ENCODE assay signal across 8 cellular contexts in genomic region chr2:44479127-44479887, GRCh38.
DNase-seq lines count a peak whose midpoint lies in the region; ATAC-seq and TF ChIP-seq lines count a peak whose summit lies in the region.

No MANE protein-coding gene starts in this region.

- no peak overlapping the region for H3K27ac ChIP-seq in DND-41 (ENCODE audit: low read length)

- H3K4me1 Mint-ChIP-seq in activated CD4-positive, alpha-beta memory T cell treated with anti-CD3 and anti-CD28 coated beads, Interleukin-2, amount 10 ng/mL, durations not matched to agents 7 days and 5 days, result peaks cover 3% of the 10 kb centered on the region
- peaks cover 5% of the 10 kb centered on the region for H3K4me1 Mint-ChIP-seq in neural crest cell

- DNase-seq in DND-41 (peak; percentile 68), HT1080 (ENCODE audit: low read depth) (peak; percentile 78), NCI-H748 treated with DMSO at 0.1 percent for 48 hours (lab: John Stamatoyannopoulos, UW) (peak; percentile 84), fibroblast of pulmonary artery (ENCODE audit: low read depth) (peak; percentile 92), neural crest cell (ENCODE audit: low read depth, low spot score) (peak; percentile 32), UCSD-AML1 (lab: John Stamatoyannopoulos, UW; ENCODE audit: unreplicated experiment) (no peak)
- peak; percentile 32 for DNase-seq in activated CD4-positive, alpha-beta memory T cell treated with anti-CD3 and anti-CD28 coated beads, Interleukin-2, amount 10 ng/mL, durations not matched to agents 7 days and 5 days

- no peaks in the 10 kb centered on the region for H3K79me2 ChIP-seq in DND-41 (ENCODE audit: insufficient read depth, low read length)

- no peaks in the 10 kb centered on the region for H3K36me3 ChIP-seq in DND-41 (ENCODE audit: insufficient read depth, low read length)

- H3K4me3 ChIP-seq in DND-41 (ENCODE audit: low read depth in 1 of 2, low read length in 2 of 2) (no peak overlapping the region), fibroblast of pulmonary artery (replicated peaks; ENCODE audit: low read depth, low read length) (no peak overlapping the region)

- H3K4me1 ChIP-seq in DND-41 (ENCODE audit: insufficient read depth, low read length), result peaks cover 4% of the 10 kb centered on the region

- H4K20me1 ChIP-seq in DND-41 (ENCODE audit: insufficient read depth, low read length), result no peaks in the 10 kb centered on the region

- POLR2A ChIA-PET in activated CD4-positive, alpha-beta memory T cell treated with anti-CD3 and anti-CD28 coated beads, Interleukin-2, amount 10 ng/mL, durations not matched to agents 7 days and 5 days (lab: Charles Lee), result no interaction called here

- ATAC-seq in DND-41 (ENCODE audit: insufficient read depth, low read depth) (peak; percentile 99), GM21515 (IDR thresholded peaks at IDR 0.05; ENCODE audit: unreplicated experiment) (peak; percentile 94)

- H3K27ac Mint-ChIP-seq in activated CD4-positive, alpha-beta memory T cell treated with anti-CD3 and anti-CD28 coated beads, Interleukin-2, amount 10 ng/mL, durations not matched to agents 7 days and 5 days, result no peak overlapping the region
- no peak overlapping the region for H3K27ac Mint-ChIP-seq in neural crest cell (ENCODE audit: unreplicated experiment)

- no peaks in the 10 kb centered on the region for H3K9me3 ChIP-seq in DND-41 (ENCODE audit: insufficient read depth, low read length, severe bottlenecking)

- TF ChIP-seq CTCF in DND-41 (IDR thresholded peaks at IDR 0.05; ENCODE audit: borderline replicate concordance, extremely low read depth, low read length, poor library complexity, severe bottlenecking) (peak; percentile 100), fibroblast of pulmonary artery (IDR thresholded peaks at IDR 0.05; ENCODE audit: low read length, missing control alignments) (no peak), neural crest cell (conservative IDR thresholded peaks at IDR 0.05) (peak; percentile 100)

- H3K9ac ChIP-seq in DND-41 (ENCODE audit: low read depth, low read length), result no peak overlapping the region

- H3K4me2 ChIP-seq in DND-41 (ENCODE audit: insufficient read depth, low read length), result no peak overlapping the region; the same call in 1 of the 2 replicates

- H3K27me3 ChIP-seq in DND-41 (ENCODE audit: insufficient read depth, low read length, poor library complexity), result no peaks in the 10 kb centered on the region

- H3K27me3 Mint-ChIP-seq in activated CD4-positive, alpha-beta memory T cell treated with anti-CD3 and anti-CD28 coated beads, Interleukin-2, amount 10 ng/mL, durations not matched to agents 7 days and 5 days, result no peaks in the 10 kb centered on the region
- H3K27me3 Mint-ChIP-seq in neural crest cell (ENCODE audit: low read depth), result no peaks in the 10 kb centered on the region

- no peak overlapping the region for H3K4me3 Mint-ChIP-seq in activated CD4-positive, alpha-beta memory T cell treated with anti-CD3 and anti-CD28 coated beads, Interleukin-2, amount 10 ng/mL, durations not matched to agents 7 days and 5 days
- H3K4me3 Mint-ChIP-seq in neural crest cell, result no peak overlapping the region

- H2AFZ ChIP-seq in DND-41 (ENCODE audit: low read depth, low read length), result no peak overlapping the region

- no peaks in the 10 kb centered on the region for H3K9me3 Mint-ChIP-seq in activated CD4-positive, alpha-beta memory T cell treated with anti-CD3 and anti-CD28 coated beads, Interleukin-2, amount 10 ng/mL, durations not matched to agents 7 days and 5 days
- H3K9me3 Mint-ChIP-seq in neural crest cell, result no peaks in the 10 kb centered on the region

- CTCF ChIA-PET in activated CD4-positive, alpha-beta memory T cell treated with anti-CD3 and anti-CD28 coated beads, Interleukin-2, amount 10 ng/mL, durations not matched to agents 7 days and 5 days (lab: Charles Lee), result interaction anchor here (0.6 to 3.2 kb wide), 39 partner anchors 8 to 587 kb away, joined by 3 to 64 read pairs (median 4); no protein-coding TSS in a partner anchor

- H3K36me3 Mint-ChIP-seq in activated CD4-positive, alpha-beta memory T cell treated with anti-CD3 and anti-CD28 coated beads, Interleukin-2, amount 10 ng/mL, durations not matched to agents 7 days and 5 days (ENCODE audit: low read depth), result no peaks in the 10 kb centered on the region
- H3K36me3 Mint-ChIP-seq in neural crest cell (ENCODE audit: low read depth), result no peaks in the 10 kb centered on the region
